In the genomic region with DNA sequence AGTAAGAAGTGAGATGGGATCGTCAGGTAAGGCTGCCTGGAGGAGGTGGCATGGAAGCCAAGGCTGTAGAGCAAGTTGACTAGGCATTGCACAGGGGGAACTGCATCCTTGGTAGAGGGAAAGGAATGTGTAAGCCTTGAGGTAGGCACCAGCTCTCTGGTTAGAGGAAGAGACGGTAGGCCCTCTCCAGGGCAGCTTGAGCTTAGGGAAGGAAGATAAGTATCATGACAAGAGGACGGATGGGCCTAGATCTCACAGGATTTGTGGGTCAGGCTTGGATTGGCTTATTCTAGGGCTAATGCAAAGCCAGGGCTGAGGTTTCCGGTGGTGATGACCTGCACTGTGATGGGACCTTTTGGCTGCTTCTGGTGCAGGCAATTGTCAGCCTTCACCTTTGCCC, we compare ENCODE assay signal across 24 cellular contexts.
"Had no signal": no experiment of that assay in that cellular context is flagged by ENCODE, and none has a peak within 500 bp of the region (broad histone marks: within the 10 kb centered on the region; RNA-seq: fewer than 3 reads in every experiment).

No MANE protein-coding gene starts in this region.

- H3K9me3 ChIP-seq: SJSA1 had no signal

- H3K27me3 ChIP-seq: SJSA1 had no signal

- H3K4me3 ChIP-seq: K562, SJSA1, SK-N-MC had no signal

- H3K36me3 ChIP-seq: SJSA1 had no signal

- H3K4me3 Mint-ChIP-seq: IgD-negative memory B cell had no signal

- H3K4me1 Mint-ChIP-seq: IgD-negative memory B cell had no signal

- DNase-seq: Kasumi-1, MM.1S, MV-4-11, NCI-H1048, NCI-H1105, NCI-H1417, NCI-H1436 treated with DMSO at 0.1 percent for 48 hours, NCI-H1694, NCI-H187 treated with DMSO at 0.1 percent for 48 hours, NCI-H2029 treated with DMSO at 0.1 percent for 48 hours, NCI-H2171 treated with DMSO at 0.1 percent for 48 hours, NCI-H345, NCI-H524, NCI-H526 treated with DMSO at 0.1 percent for 48 hours, NCI-H748 treated with DMSO at 0.1 percent for 48 hours, Right ventricle myocardium superior, RPMI8226, SIG-M5 had no signal

- H3K27ac Mint-ChIP-seq: IgD-negative memory B cell had no signal

- ATAC-seq: K562 had no signal

- H3K4me1 ChIP-seq: SJSA1 had no signal

- H3K27ac ChIP-seq: HL-60, KMS-11, SJSA1, SK-N-MC had no signal
